ENCODE assay signal across 1 cellular context in genomic region chr10:58753425-58753824, GRCh38.
TF ChIP-seq lines count a peak whose summit lies in the region.

No MANE protein-coding gene starts in this region.

TF ChIP-seq in SK-N-SH treated with all-trans-retinoic acid at 6 μM for 48 hours, 23 proteins besides CTCF, POLR2A, EP300 and RAD21 (continued from another document):
- no peak for TF ChIP-seq CREB5 (CRISPR knock-in tag; IDR thresholded peaks at IDR 0.05; ENCODE audit: low read depth)
- no peak for TF ChIP-seq ZNF70 (CRISPR knock-in tag; IDR thresholded peaks at IDR 0.05)
